ENCODE assay signal across 8 cellular contexts in the genomic region with DNA sequence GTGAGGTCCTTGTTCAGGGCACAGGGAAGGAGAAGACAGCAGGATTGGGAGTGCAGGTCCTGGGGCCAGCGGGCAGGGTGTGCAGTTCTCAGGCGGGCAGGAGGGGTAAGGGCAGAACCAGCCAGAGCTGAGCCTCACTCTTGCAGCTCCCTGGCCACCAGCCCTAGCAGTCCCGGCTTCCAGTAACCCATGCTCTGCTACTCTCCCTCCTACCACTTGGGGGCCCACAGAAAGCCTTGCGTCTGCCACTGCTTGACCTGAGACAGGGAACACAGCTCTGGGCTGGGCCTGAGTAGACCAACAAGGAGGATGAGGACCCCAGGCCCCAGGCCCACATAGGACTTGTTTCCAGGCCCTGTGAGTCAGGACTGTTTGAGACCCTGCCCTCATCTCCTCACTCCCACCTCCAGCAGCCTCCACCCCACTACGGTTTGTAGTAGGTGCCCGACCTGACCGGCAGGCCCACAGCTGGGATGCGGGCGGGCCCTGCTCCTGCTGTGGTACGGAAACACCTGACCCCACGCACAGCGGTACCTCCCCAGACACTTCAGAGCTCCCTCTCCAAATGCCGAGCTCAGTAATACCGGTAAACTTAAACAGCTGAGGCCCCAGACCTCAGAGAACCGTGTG. TPM values are rescaled to one million over a fixed set of nuclear protein-coding genes. Genes with fewer than 3 reads are reported as not detected.
DNase-seq lines count a peak whose midpoint lies in the region; ATAC-seq and TF ChIP-seq lines count a peak whose summit lies in the region.

No MANE protein-coding gene starts in this region.

- H3K4me1 ChIP-seq in lower lobe of right lung: peaks cover 12% of the 10 kb centered on the region

- no peaks in the 10 kb centered on the region for H3K27me3 ChIP-seq in lower lobe of right lung (ENCODE audit: low read depth)

- no peak overlapping the region for H3K4me3 ChIP-seq in lower lobe of right lung

- TF ChIP-seq CTCF in lower lobe of right lung (IDR thresholded peaks at IDR 0.05): peak; percentile 53

- H3K9me3 ChIP-seq in lower lobe of right lung: no peaks in the 10 kb centered on the region

- H3K36me3 ChIP-seq in lower lobe of right lung: peaks cover 27% of the 10 kb centered on the region

- intact Hi-C loops in lower lobe of right lung (cut with DNase I): no loop called here

- peak; percentile 40 for DNase-seq in stimulated activated CD4-positive, alpha-beta T cell treated with anti-CD3 and anti-CD28 coated beads, Interleukin-15, amount 100 ng/mL, for 24 hours
- DNase-seq in stimulated activated CD4-positive, alpha-beta T cell treated with anti-CD3 and anti-CD28 coated beads, Interleukin-12 subunit alpha, Interleukin-12 subunit beta, amount 100 ng/mL, for 4 hours: no peak
- peak; percentile 56 for DNase-seq in NAMALWA (ENCODE audit: low spot score)
- peak; percentile 55 to 81 for DNase-seq in T47D (ENCODE audit: low read depth in 1 of 2, low spot score in 1 of 2)
- peak; percentile 70 for DNase-seq in lower lobe of right lung
- DNase-seq in NCI-H446 treated with DMSO at 0.1 percent for 48 hours (lab: John Stamatoyannopoulos, UW): no peak
- no peak for DNase-seq in NCI-H2171 (lab: John Stamatoyannopoulos, UW)
- DNase-seq in stimulated activated naive CD4-positive, alpha-beta T cell (lab: John Stamatoyannopoulos, UW): no peak

- H3K27ac ChIP-seq in lower lobe of right lung: no peak overlapping the region

- ATAC-seq in lower lobe of right lung: peak; percentile 76 to 77

- in situ Hi-C loops in T47D (cut with HindIII; ENCODE audit: low pct_unique_long_range_greater_than_20kb, low sequenced_read_pairs): no loop called here

RNA-seq across cellular contexts. Expression of a gene that starts 39.2 kb away (rescaled TPM):
- total RNA-seq in lower lobe of right lung: 10.9 TPM

Comparison
In these comparisons a context has a peak if more than half of its experiments do, and no peak if none do; other contexts are left out.
1. DNase-seq: peak in stimulated activated CD4-positive, alpha-beta T cell treated with anti-CD3 and anti-CD28 coated beads, Interleukin-15, amount 100 ng/mL, for 24 hours (single experiment), NAMALWA (single experiment), T47D (2 of 2) and lower lobe of right lung (single experiment); none in stimulated activated CD4-positive, alpha-beta T cell treated with anti-CD3 and anti-CD28 coated beads, Interleukin-12 subunit alpha, Interleukin-12 subunit beta, amount 100 ng/mL, for 4 hours (single experiment), NCI-H446 treated with DMSO at 0.1 percent for 48 hours (single experiment), NCI-H2171 (single experiment) and stimulated activated naive CD4-positive, alpha-beta T cell (0 of 6).